Comparison of ENCODE assay signal across 16 cellular contexts in the genomic region with DNA sequence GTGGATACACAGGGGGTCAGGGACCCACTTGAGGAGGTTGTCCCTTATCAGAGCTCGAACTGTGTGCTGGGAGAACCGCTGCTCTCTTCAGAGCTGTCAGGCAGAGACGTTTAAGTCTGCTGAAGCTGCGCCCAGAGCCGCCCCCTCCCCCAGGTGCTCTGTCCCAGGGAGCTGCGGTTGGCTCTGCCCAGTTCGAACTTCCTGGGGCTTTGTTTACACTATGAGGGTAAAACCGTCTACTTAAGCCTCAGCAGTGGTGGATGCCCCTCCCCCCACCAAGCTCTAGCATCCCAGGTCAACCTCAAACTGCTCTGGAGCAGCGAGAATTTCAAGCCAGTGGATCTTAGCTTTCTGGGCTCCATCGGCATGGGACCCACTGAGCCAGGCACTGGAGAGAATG.
"Had no signal": no experiment of that assay in that cellular context is flagged by ENCODE, and none has a peak within 500 bp of the region (broad histone marks: within the 10 kb centered on the region; RNA-seq: fewer than 3 reads in every experiment).

No MANE protein-coding gene starts in this region.

- H3K4me1 Mint-ChIP-seq: activated CD4-positive, alpha-beta T cell treated with anti-CD3 and anti-CD28 coated beads for 36 hours had no signal

- H3K4me3 ChIP-seq: breast epithelium, left lung, ovary had no signal

- H3K27me3 ChIP-seq: breast epithelium, left lung, ovary had no signal

- H3K4me3 Mint-ChIP-seq: activated CD4-positive, alpha-beta T cell treated with anti-CD3 and anti-CD28 coated beads for 36 hours; activated CD8-positive, alpha-beta T cell treated with anti-CD3 and anti-CD28 coated beads, Interleukin-2, amount 10 ng/mL, durations not matched to agents 7 days and 5 days; activated naive CD8-positive, alpha-beta T cell treated with anti-CD3 and anti-CD28 coated beads, Interleukin-2, amount 10 ng/mL, durations not matched to agents 7 days and 5 days; memory B cell; nephron progenitor cell; type B pancreatic cell had no signal

- H3K4me1 ChIP-seq: breast epithelium, left lung had no signal

- H3K27ac Mint-ChIP-seq: activated CD4-positive, alpha-beta T cell treated with anti-CD3 and anti-CD28 coated beads for 36 hours; activated CD8-positive, alpha-beta T cell treated with anti-CD3 and anti-CD28 coated beads, Interleukin-2, amount 10 ng/mL, durations not matched to agents 7 days and 5 days; activated naive CD8-positive, alpha-beta T cell treated with anti-CD3 and anti-CD28 coated beads, Interleukin-2, amount 10 ng/mL, durations not matched to agents 7 days and 5 days; memory B cell; nephron progenitor cell; type B pancreatic cell had no signal

- H3K27ac ChIP-seq: breast epithelium, left lung, ovary had no signal

- H3K9me3 ChIP-seq: breast epithelium, left lung, ovary had no signal

- ATAC-seq: activated CD4-positive, alpha-beta T cell treated with anti-CD3 and anti-CD28 coated beads for 36 hours; activated CD8-positive, alpha-beta T cell treated with anti-CD3 and anti-CD28 coated beads, Interleukin-2, amount 10 ng/mL, durations not matched to agents 7 days and 5 days; left lung had no signal

- H3K36me3 ChIP-seq: breast epithelium, ovary had no signal

- DNase-seq: activated CD4-positive, alpha-beta T cell treated with anti-CD3 and anti-CD28 coated beads for 36 hours; activated CD8-positive, alpha-beta memory T cell treated with anti-CD3 and anti-CD28 coated beads, Interleukin-2, amount 50 U/mL, for 48 hours; activated CD8-positive, alpha-beta T cell treated with anti-CD3 and anti-CD28 coated beads, Interleukin-2, amount 10 ng/mL, durations not matched to agents 7 days and 5 days; activated naive CD8-positive, alpha-beta T cell treated with anti-CD3 and anti-CD28 coated beads, Interleukin-2, amount 10 ng/mL, durations not matched to agents 7 days and 5 days; aorta; dermis blood vessel endothelial cell; hippocampal formation; left lung; nephron progenitor cell; ovary; stimulated activated CD4-positive, alpha-beta T cell treated with anti-CD3 and anti-CD28 coated beads, Interleukin-2, amount 100 ng/mL, for 48 hours; stimulated activated naive CD4-positive, alpha-beta T cell treated with Interleukin-2 at 50 U/mL for 16 hours; T1000 had no signal

- H3K27me3 Mint-ChIP-seq: activated CD4-positive, alpha-beta T cell treated with anti-CD3 and anti-CD28 coated beads for 36 hours; activated naive CD8-positive, alpha-beta T cell treated with anti-CD3 and anti-CD28 coated beads, Interleukin-2, amount 10 ng/mL, durations not matched to agents 7 days and 5 days; memory B cell; type B pancreatic cell had no signal
